Comparison of ENCODE assay signal across 1 cellular context in the genomic region with DNA sequence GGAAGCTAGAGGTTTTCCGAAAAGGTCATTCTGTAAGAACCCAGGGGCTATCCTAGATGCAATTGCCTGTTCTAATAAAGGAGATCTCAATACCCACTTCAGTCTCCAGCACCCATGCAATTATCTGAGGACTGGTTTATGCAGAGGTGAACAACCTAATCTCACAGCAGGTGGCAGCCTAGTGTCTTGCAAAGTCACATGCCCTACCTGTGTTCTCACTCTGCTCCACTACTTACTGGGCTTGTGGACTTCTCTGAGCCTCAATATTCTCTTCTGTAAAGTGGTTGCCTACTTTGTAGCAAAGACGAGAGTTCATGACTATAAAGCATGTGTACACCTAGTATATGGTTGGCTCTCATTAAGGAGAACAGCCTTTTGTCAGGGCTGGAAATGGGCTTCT.
TF ChIP-seq lines count a peak whose summit lies in the region.

No MANE protein-coding gene starts in this region.

TF ChIP-seq in HCT116, 20 proteins besides CTCF, POLR2A, EP300 and RAD21 (continued from another document):
- TF ChIP-seq YY1 (IDR thresholded peaks at IDR 0.05; ENCODE audit: extremely low read depth, insufficient replicate concordance, low read depth, low read length) (no peak), CBX3 (IDR thresholded peaks at IDR 0.05; ENCODE audit: low read depth) (no peak), ZFX (IDR thresholded peaks at IDR 0.05) (no peak), CEBPB (IDR thresholded peaks at IDR 0.05; ENCODE audit: low read depth) (no peak), SRF (IDR thresholded peaks at IDR 0.05; ENCODE audit: low read depth) (no peak), JUND (IDR thresholded peaks at IDR 0.05) (no peak), TCF7L2 (IDR thresholded peaks at IDR 0.05; ENCODE audit: borderline replicate concordance, extremely low read depth, insufficient read depth, insufficient read length) (no peak)
- TF ChIP-seq, protein P1, sequence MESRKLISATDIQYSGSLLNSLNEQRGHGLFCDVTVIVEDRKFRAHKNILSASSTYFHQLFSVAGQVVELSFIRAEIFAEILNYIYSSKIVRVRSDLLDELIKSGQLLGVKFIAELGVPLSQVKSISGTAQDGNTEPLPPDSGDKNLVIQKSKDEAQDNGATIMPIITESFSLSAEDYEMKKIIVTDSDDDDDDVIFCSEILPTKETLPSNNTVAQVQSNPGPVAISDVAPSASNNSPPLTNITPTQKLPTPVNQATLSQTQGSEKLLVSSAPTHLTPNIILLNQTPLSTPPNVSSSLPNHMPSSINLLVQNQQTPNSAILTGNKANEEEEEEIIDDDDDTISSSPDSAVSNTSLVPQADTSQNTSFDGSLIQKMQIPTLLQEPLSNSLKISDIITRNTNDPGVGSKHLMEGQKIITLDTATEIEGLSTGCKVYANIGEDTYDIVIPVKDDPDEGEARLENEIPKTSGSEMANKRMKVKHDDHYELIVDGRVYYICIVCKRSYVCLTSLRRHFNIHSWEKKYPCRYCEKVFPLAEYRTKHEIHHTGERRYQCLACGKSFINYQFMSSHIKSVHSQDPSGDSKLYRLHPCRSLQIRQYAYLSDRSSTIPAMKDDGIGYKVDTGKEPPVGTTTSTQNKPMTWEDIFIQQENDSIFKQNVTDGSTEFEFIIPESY (IDR thresholded peaks at IDR 0.05; ENCODE audit: extremely low read depth, insufficient replicate concordance, low read length): no peak
- TF ChIP-seq, protein P2, sequence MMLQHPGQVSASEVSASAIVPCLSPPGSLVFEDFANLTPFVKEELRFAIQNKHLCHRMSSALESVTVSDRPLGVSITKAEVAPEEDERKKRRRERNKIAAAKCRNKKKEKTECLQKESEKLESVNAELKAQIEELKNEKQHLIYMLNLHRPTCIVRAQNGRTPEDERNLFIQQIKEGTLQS (IDR thresholded peaks at IDR 0.05): no peak
